24 cellular contexts compared by ENCODE assay signal in the genomic region with DNA sequence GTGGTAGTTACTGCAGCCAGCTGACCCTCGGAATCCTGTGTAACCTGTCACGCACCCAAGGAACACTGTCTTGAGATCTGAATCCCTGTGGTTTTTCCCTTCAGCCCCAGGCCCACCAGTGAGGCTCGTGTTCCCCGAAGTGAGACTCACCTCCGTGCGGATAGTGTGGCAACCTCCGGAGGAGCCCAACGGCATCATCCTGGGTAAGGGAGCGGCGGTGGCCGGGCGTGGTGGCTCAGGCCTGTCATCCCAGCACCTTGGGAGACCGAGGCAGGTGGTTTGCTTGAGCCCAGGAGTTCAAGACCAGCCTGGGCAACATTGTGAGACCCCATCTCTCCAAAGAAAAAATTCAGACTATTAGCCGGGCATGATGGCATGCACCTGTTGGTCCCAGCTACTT.
"Had no signal": no experiment of that assay in that cellular context is flagged by ENCODE, and none has a peak within 500 bp of the region (broad histone marks: within the 10 kb centered on the region; RNA-seq: fewer than 3 reads in every experiment).

No MANE protein-coding gene starts in this region.

- H3K27ac Mint-ChIP-seq: naive thymus-derived CD8-positive, alpha-beta T cell; nephron progenitor cell; progenitor cell of endocrine pancreas; stimulated activated memory B cell treated with anti-CD40 and anti-IgM and Interleukin-4, amounts not matched to agents 10 μg/mL and 1 μg/mL and 100 μg/mL, for 72 hours; stimulated activated naive CD8-positive, alpha-beta T cell treated with anti-CD3 and anti-CD28 coated beads, Interleukin-15, Interleukin-2, amounts not matched to agents 100 ng/mL and 50 ng/mL, for 24 hours had no signal

- H3K27ac ChIP-seq: dorsolateral prefrontal cortex, gastrocnemius medialis, hepatocyte, left lung, pancreas, right lobe of liver, suprapubic skin had no signal

- H3K4me2 ChIP-seq: hepatocyte, smooth muscle cell had no signal

- H3K4me1 ChIP-seq: gastrocnemius medialis, left lung, right lobe of liver had no signal

- H3K4me3 ChIP-seq: dorsolateral prefrontal cortex, gastrocnemius medialis, hepatocyte, left lung, pancreas, right lobe of liver, smooth muscle cell, suprapubic skin had no signal

- H3K9me3 ChIP-seq: gastrocnemius medialis, left lung, pancreas, right lobe of liver, suprapubic skin had no signal

- H3K36me3 ChIP-seq: gastrocnemius medialis, left lung, right lobe of liver, suprapubic skin had no signal

- H3K4me1 Mint-ChIP-seq: naive thymus-derived CD8-positive, alpha-beta T cell; stimulated activated memory B cell treated with anti-CD40 and anti-IgM and Interleukin-4, amounts not matched to agents 10 μg/mL and 1 μg/mL and 100 μg/mL, for 72 hours had no signal

- H3K9me3 Mint-ChIP-seq: naive thymus-derived CD8-positive, alpha-beta T cell; nephron progenitor cell; stimulated activated memory B cell treated with anti-CD40 and anti-IgM and Interleukin-4, amounts not matched to agents 10 μg/mL and 1 μg/mL and 100 μg/mL, for 72 hours; stimulated activated naive CD8-positive, alpha-beta T cell treated with anti-CD3 and anti-CD28 coated beads, Interleukin-15, Interleukin-2, amounts not matched to agents 100 ng/mL and 50 ng/mL, for 24 hours had no signal

- H3K27me3 Mint-ChIP-seq: progenitor cell of endocrine pancreas; stimulated activated naive CD8-positive, alpha-beta T cell treated with anti-CD3 and anti-CD28 coated beads, Interleukin-15, Interleukin-2, amounts not matched to agents 100 ng/mL and 50 ng/mL, for 24 hours had no signal

- H3K79me2 ChIP-seq: hepatocyte had no signal

- H3K36me3 Mint-ChIP-seq: naive thymus-derived CD8-positive, alpha-beta T cell; stimulated activated memory B cell treated with anti-CD40 and anti-IgM and Interleukin-4, amounts not matched to agents 10 μg/mL and 1 μg/mL and 100 μg/mL, for 72 hours had no signal

- H3K4me3 Mint-ChIP-seq: naive thymus-derived CD8-positive, alpha-beta T cell; nephron progenitor cell; stimulated activated memory B cell treated with anti-CD40 and anti-IgM and Interleukin-4, amounts not matched to agents 10 μg/mL and 1 μg/mL and 100 μg/mL, for 72 hours; stimulated activated naive CD8-positive, alpha-beta T cell treated with anti-CD3 and anti-CD28 coated beads, Interleukin-15, Interleukin-2, amounts not matched to agents 100 ng/mL and 50 ng/mL, for 24 hours had no signal

- H3K27me3 ChIP-seq: dorsolateral prefrontal cortex, gastrocnemius medialis, hepatocyte, left lung, pancreas, right lobe of liver, suprapubic skin had no signal

- H2AFZ ChIP-seq: hepatocyte had no signal

- ATAC-seq: gastrocnemius medialis; left cardiac atrium; left lung; naive thymus-derived CD8-positive, alpha-beta T cell; pancreas; right lobe of liver; stimulated activated memory B cell treated with anti-CD40 and anti-IgM and Interleukin-4, amounts not matched to agents 10 μg/mL and 1 μg/mL and 100 μg/mL, for 72 hours had no signal

- DNase-seq: caudate nucleus; cerebellar nuclear complex; effector CD4-positive, alpha-beta T cell; gastrocnemius medialis; head of caudate nucleus; left cardiac atrium; left lung; mammary epithelial cell; mesendoderm; naive thymus-derived CD8-positive, alpha-beta T cell; nephron progenitor cell; occipital lobe; stimulated activated CD4-positive, alpha-beta T cell treated with anti-CD3 and anti-CD28 coated beads, Interleukin-2, amount 100 ng/mL, for 24 hours; stimulated activated CD4-positive, alpha-beta T cell treated with anti-CD3 and anti-CD28 coated beads, Interleukin-4, amount 100 ng/mL, for 24 hours; trophoblast cell had no signal
